8 cellular contexts compared by ENCODE assay signal in genomic region chr5:64635056-64635686, GRCh38. TPM values are rescaled to one million over a fixed set of nuclear protein-coding genes. Genes with fewer than 3 reads are reported as not detected.
DNase-seq lines count a peak whose midpoint lies in the region; ATAC-seq and TF ChIP-seq lines count a peak whose summit lies in the region.

No MANE protein-coding gene starts in this region.

- no peak for TF ChIP-seq POLR2A in upper lobe of left lung (IDR thresholded peaks at IDR 0.05)

- ATAC-seq in HG03378 (IDR thresholded peaks at IDR 0.05; ENCODE audit: unreplicated experiment) = peak; percentile 47
- ATAC-seq in upper lobe of left lung (ENCODE audit: low FRiP score in 2 of 2) = peak in 1 of 2 donors; percentile 64
- no peak for ATAC-seq in GM18517 (IDR thresholded peaks at IDR 0.05; ENCODE audit: unreplicated experiment)

- DNase-seq in EH (ENCODE audit: low read depth) (peak; percentile 48), adipocyte (ENCODE audit: low read depth) (peak; percentile 76), iris pigment epithelial cell (ENCODE audit: low read depth) (peak; percentile 28), upper lobe of left lung (no peak), cortex of kidney (lab: John Stamatoyannopoulos, UW) (no peak)
- DNase-seq in effector CD8-positive, alpha-beta T cell (lab: John Stamatoyannopoulos, UW) = no peak

- peak overlapping the region; percentile 4 for H3K9ac ChIP-seq in adipocyte (ENCODE audit: low read length)

- H3K4me3 ChIP-seq in adipocyte (ENCODE audit: low read length) = no peak overlapping the region
- no peak overlapping the region for H3K4me3 ChIP-seq in upper lobe of left lung

- peaks cover 18% of the 10 kb centered on the region for H3K4me1 ChIP-seq in adipocyte (ENCODE audit: control insufficient read depth, insufficient read depth, low read length)
- peaks cover 0 to 13% (median 3%) of the 10 kb centered on the region in 4 donors for H3K4me1 ChIP-seq in upper lobe of left lung

- H3K27me3 ChIP-seq in adipocyte (replicated peaks; ENCODE audit: control insufficient read depth, insufficient read depth, low read length) (no peaks in the 10 kb centered on the region), upper lobe of left lung (no peaks in the 10 kb centered on the region)

- no peak for TF ChIP-seq EP300 in upper lobe of left lung (IDR thresholded peaks at IDR 0.05)

- H3K36me3 ChIP-seq in adipocyte (ENCODE audit: control insufficient read depth, insufficient read depth, low read length, severe bottlenecking) (no peaks in the 10 kb centered on the region), upper lobe of left lung (no peaks in the 10 kb centered on the region)

- no peak overlapping the region for H3K27ac ChIP-seq in upper lobe of left lung

- H3K9me3 ChIP-seq in adipocyte (ENCODE audit: control insufficient read depth, low read length) = no peaks in the 10 kb centered on the region
- no peaks in the 10 kb centered on the region for H3K9me3 ChIP-seq in upper lobe of left lung

- 0 to 2% methylated on average over 1 of the region's 1 CpG for WGBS in upper lobe of left lung, 2 donors

- peak; percentile 55 to 78 (median 76) for TF ChIP-seq CTCF in upper lobe of left lung (IDR thresholded peaks at IDR 0.05)

RNA-seq across cellular contexts. Expression of gene SHISAL2B, which starts 55.1 kb away (rescaled TPM):
- not detected for total RNA-seq in upper lobe of left lung

Comparison
In these comparisons a context has a peak if more than half of its experiments do, and no peak if none do; other contexts are left out.
1. DNase-seq: peak in EH (single experiment), adipocyte (single experiment) and iris pigment epithelial cell (single experiment); none in upper lobe of left lung (0 of 2), effector CD8-positive, alpha-beta T cell (single experiment) and cortex of kidney (single experiment).